22 cellular contexts compared by ENCODE assay signal in genomic region chr20:35291654-35292503, GRCh38. TPM values are rescaled to one million over a fixed set of nuclear protein-coding genes. Genes with fewer than 3 reads are reported as not detected.
A peak's percentile ranks its signal among the peaks of the same experiment; 100 is the strongest.
DNase-seq lines count a peak whose midpoint lies in the region; ATAC-seq and TF ChIP-seq lines count a peak whose summit lies in the region.
"Had no signal": no experiment of that assay in that cellular context is flagged by ENCODE, and none has a peak within 500 bp of the region (broad histone marks: within the 10 kb centered on the region; RNA-seq: fewer than 3 reads in every experiment).

Gene FAM83C (minus strand): TSS chr20:35292425. CDS start chr20:35292304, 121 bp downstream.

- H3K4me1 Mint-ChIP-seq in activated T-helper 2 cell treated with anti-CD3 and anti-CD28 coated beads, Interferon-gamma antibody, Interleukin-2, Interleukin-4, amounts not matched to agents 10 μg/mL and 5 μg/mL and 100 μg/mL, durations not matched to agents 14 hours and 24 hours and 36 hours (ENCODE audit: low read depth): no peaks in the 10 kb centered on the region
- H3K4me1 Mint-ChIP-seq in neural crest cell: no peaks in the 10 kb centered on the region
- H3K4me1 Mint-ChIP-seq: CD8-positive, alpha-beta memory T cell; IgD-negative memory B cell had no signal

- no peak for ATAC-seq in HG03095 (IDR thresholded peaks at IDR 0.05; ENCODE audit: unreplicated experiment)
- ATAC-seq: Right ventricle myocardium inferior had no signal

- no peaks in the 10 kb centered on the region for H3K27me3 Mint-ChIP-seq in activated T-helper 2 cell treated with anti-CD3 and anti-CD28 coated beads, Interferon-gamma antibody, Interleukin-2, Interleukin-4, amounts not matched to agents 10 μg/mL and 5 μg/mL and 100 μg/mL, durations not matched to agents 14 hours and 24 hours and 36 hours (ENCODE audit: low read depth)
- peaks cover 6% of the 10 kb centered on the region for H3K27me3 Mint-ChIP-seq in neural crest cell (ENCODE audit: low read depth)

- 50 to 58% methylated on average over 38 to 40 of the region's 40 CpGs for WGBS in esophagus, 2 donors

- no peak for TF ChIP-seq POLR2A in vagina (IDR thresholded peaks at IDR 0.05)

- no peak within 1 kb of the TSS for H3K4me3 Mint-ChIP-seq in activated T-helper 2 cell treated with anti-CD3 and anti-CD28 coated beads, Interferon-gamma antibody, Interleukin-2, Interleukin-4, amounts not matched to agents 10 μg/mL and 5 μg/mL and 100 μg/mL, durations not matched to agents 14 hours and 24 hours and 36 hours (ENCODE audit: low read depth)
- H3K4me3 Mint-ChIP-seq in neural crest cell: no peak within 1 kb of the TSS
- H3K4me3 Mint-ChIP-seq: CD8-positive, alpha-beta memory T cell; IgD-negative memory B cell had no signal

- H3K9me3 ChIP-seq in esophagus (ENCODE audit: control insufficient read depth in 2 of 2, insufficient read depth in 1 of 2, low read depth in 1 of 2, low read length in 1 of 2) (no peaks in the 10 kb centered on the region), vagina (no peaks in the 10 kb centered on the region)
- H3K9me3 ChIP-seq: Peyer's patch had no signal

- H3K36me3 ChIP-seq in esophagus (ENCODE audit: control insufficient read depth in 2 of 2, insufficient read depth in 2 of 2, low read length in 1 of 2) (peaks cover 0 to 7% of the 10 kb centered on the region in 2 donors), vagina (no peaks in the 10 kb centered on the region)
- H3K36me3 ChIP-seq: Peyer's patch had no signal

- H3K27me3 ChIP-seq in esophagus (ENCODE audit: control insufficient read depth in 1 of 2, insufficient read depth in 2 of 2, low read length in 2 of 2): no peaks in the 10 kb centered on the region
- H3K27me3 ChIP-seq in vagina: no peaks in the 10 kb centered on the region
- H3K27me3 ChIP-seq: Peyer's patch had no signal

- TF ChIP-seq CTCF in neural crest cell (conservative IDR thresholded peaks at IDR 0.05) (no peak), vagina (IDR thresholded peaks at IDR 0.05) (no peak)

- no peaks in the 10 kb centered on the region for H3K9me3 Mint-ChIP-seq in activated T-helper 2 cell treated with anti-CD3 and anti-CD28 coated beads, Interferon-gamma antibody, Interleukin-2, Interleukin-4, amounts not matched to agents 10 μg/mL and 5 μg/mL and 100 μg/mL, durations not matched to agents 14 hours and 24 hours and 36 hours
- H3K9me3 Mint-ChIP-seq in neural crest cell: no peaks in the 10 kb centered on the region
- H3K9me3 Mint-ChIP-seq: CD8-positive, alpha-beta memory T cell; IgD-negative memory B cell had no signal

- intact Hi-C loops in activated T-helper 2 cell treated with anti-CD3 and anti-CD28 coated beads, Interferon-gamma antibody, Interleukin-2, Interleukin-4, amounts not matched to agents 10 μg/mL and 5 μg/mL and 100 μg/mL, durations not matched to agents 14 hours and 24 hours and 36 hours (cut with micrococcal nuclease): no loop called here
- intact Hi-C loops in vagina (cut with DNase I): no loop called here

- peaks cover 0 to 16% of the 10 kb centered on the region in 2 donors for H3K4me1 ChIP-seq in esophagus (ENCODE audit: control insufficient read depth in 2 of 2, insufficient read depth in 2 of 2, low read length in 1 of 2)
- H3K4me1 ChIP-seq in vagina: peaks cover 6% of the 10 kb centered on the region
- H3K4me1 ChIP-seq: Peyer's patch had no signal

- H3K27ac Mint-ChIP-seq in activated T-helper 2 cell treated with anti-CD3 and anti-CD28 coated beads, Interferon-gamma antibody, Interleukin-2, Interleukin-4, amounts not matched to agents 10 μg/mL and 5 μg/mL and 100 μg/mL, durations not matched to agents 14 hours and 24 hours and 36 hours: peak within 1 kb of the TSS; percentile 7
- peak within 1 kb of the TSS; percentile 12 for H3K27ac Mint-ChIP-seq in neural crest cell (ENCODE audit: unreplicated experiment)
- H3K27ac Mint-ChIP-seq: IgD-negative memory B cell had no signal

- H3K4me3 ChIP-seq in esophagus (ENCODE audit: low read depth in 1 of 2, low read length in 2 of 2) (peak within 1 kb of the TSS; percentile 33 to 59), vagina (peak within 1 kb of the TSS in 1 of 2 donors; percentile 36)
- H3K4me3 ChIP-seq: Peyer's patch had no signal

- no peaks in the 10 kb centered on the region for H3K36me3 Mint-ChIP-seq in activated T-helper 2 cell treated with anti-CD3 and anti-CD28 coated beads, Interferon-gamma antibody, Interleukin-2, Interleukin-4, amounts not matched to agents 10 μg/mL and 5 μg/mL and 100 μg/mL, durations not matched to agents 14 hours and 24 hours and 36 hours (ENCODE audit: low read depth)
- H3K36me3 Mint-ChIP-seq in neural crest cell (ENCODE audit: low read depth): no peaks in the 10 kb centered on the region
- H3K36me3 Mint-ChIP-seq: CD8-positive, alpha-beta memory T cell; IgD-negative memory B cell had no signal

- H3K27ac ChIP-seq in esophagus (ENCODE audit: low read depth in 2 of 2, low read length in 1 of 2) (peak within 1 kb of the TSS; percentile 64 to 83), vagina (peak within 1 kb of the TSS; percentile 31)
- H3K27ac ChIP-seq: Peyer's patch had no signal

- DNase-seq in activated T-helper 2 cell treated with anti-CD3 and anti-CD28 coated beads, Interferon-gamma antibody, Interleukin-2, Interleukin-4, amounts not matched to agents 10 μg/mL and 5 μg/mL and 100 μg/mL, durations not matched to agents 14 hours and 24 hours and 36 hours (ENCODE audit: low spot score): no peak
- DNase-seq in neural crest cell (ENCODE audit: low read depth, low spot score): no peak
- no peak for DNase-seq in vagina (ENCODE audit: extremely low spot score in 2 of 2)
- DNase-seq in DMS53 (lab: John Stamatoyannopoulos, UW): no peak
- DNase-seq in NCI-H526 (lab: John Stamatoyannopoulos, UW): no peak
- DNase-seq: ACHN; C1 segment of cervical spinal cord; CD8-positive, alpha-beta memory T cell; Kasumi-1; MM.1S; NCI-H1092 treated with DMSO at 0.1 percent for 48 hours; NCI-H1694; NCI-H2081 treated with DMSO at 0.1 percent for 48 hours; NCI-H748 treated with DMSO at 0.1 percent for 48 hours; NK-92 treated with Interleukin-12 subunit alpha and Interleukin-12 subunit beta, amount 100 ng/mL, for 24 hours; Peyer's patch had no signal

RNA-seq across cellular contexts. Expression of gene FAM83C, which starts in this region (rescaled TPM):
- total RNA-seq in activated T-helper 2 cell treated with anti-CD3 and anti-CD28 coated beads, Interferon-gamma antibody, Interleukin-2, Interleukin-4, amounts not matched to agents 10 μg/mL and 5 μg/mL and 100 μg/mL, durations not matched to agents 14 hours and 24 hours and 36 hours: not detected in 2 replicates
- polyA plus RNA-seq in esophagus: 10 to 100 TPM; 32.3 to 35.9 TPM
- total RNA-seq in neural crest cell (not detected in 2 replicates), vagina (16.9 TPM)
- total RNA-seq: CD8-positive, alpha-beta memory T cell; H4; NCI-H460; Peyer's patch; Right ventricle myocardium inferior had no signal
- polyA plus RNA-seq: CD8-positive, alpha-beta memory T cell; IgD-negative memory B cell had no signal

Comparison
In these comparisons a context has a peak if more than half of its experiments do, and no peak if none do; other contexts are left out.
1. RNA of gene FAM83C (total RNA-seq): 16.9 TPM in vagina (single experiment); not detected in neural crest cell and not detected in activated T-helper 2 cell treated with anti-CD3 and anti-CD28 coated beads, Interferon-gamma antibody, Interleukin-2, Interleukin-4, amounts not matched to agents 10 μg/mL and 5 μg/mL and 100 μg/mL, durations not matched to agents 14 hours and 24 hours and 36 hours; every median in the first group is over 10 times any median in the second.